ENCODE assay signal across 3 cellular contexts in genomic region chr18:12862467-12862866, GRCh38.
TF ChIP-seq lines count a peak whose summit lies in the region.

No MANE protein-coding gene starts in this region.

TF ChIP-seq in A549, 52 proteins besides CTCF, POLR2A, EP300 and RAD21:
- no peak for TF ChIP-seq HOXB5 (CRISPR knock-in tag; IDR thresholded peaks at IDR 0.05)
- TF ChIP-seq TFCP2L1 (CRISPR knock-in tag; IDR thresholded peaks at IDR 0.05) = no peak
- no peak for TF ChIP-seq ZSCAN20 (CRISPR knock-in tag; IDR thresholded peaks at IDR 0.05)
- no peak for TF ChIP-seq POLR2AphosphoS2 (conservative IDR thresholded peaks at IDR 0.05; ENCODE audit: low read length)
- no peak for TF ChIP-seq RFX5 (IDR thresholded peaks at IDR 0.05)
- TF ChIP-seq FOSL2 (IDR thresholded peaks at IDR 0.05) = no peak
- no peak for TF ChIP-seq FOSL2 (CRISPR knock-in tag; IDR thresholded peaks at IDR 0.05)
- TF ChIP-seq GATA3 (IDR thresholded peaks at IDR 0.05; ENCODE audit: borderline replicate concordance) = no peak
- TF ChIP-seq CHD2 (IDR thresholded peaks at IDR 0.05; ENCODE audit: low read length, partially characterized antibody) = no peak
- TF ChIP-seq EHMT2 (IDR thresholded peaks at IDR 0.05; ENCODE audit: low read depth) = no peak
- TF ChIP-seq ATOH8 (CRISPR knock-in tag; IDR thresholded peaks at IDR 0.05; ENCODE audit: low read depth) = no peak
- TF ChIP-seq MAZ (IDR thresholded peaks at IDR 0.05; ENCODE audit: borderline replicate concordance, low read depth, low read length) = no peak
- no peak for TF ChIP-seq ZNF302 (CRISPR knock-in tag; IDR thresholded peaks at IDR 0.05)
- TF ChIP-seq CBX8 (IDR thresholded peaks at IDR 0.05) = no peak
- TF ChIP-seq ZFP36 (IDR thresholded peaks at IDR 0.05; ENCODE audit: borderline replicate concordance, partially characterized antibody) = no peak
- no peak for TF ChIP-seq TP53 (CRISPR knock-in tag; IDR thresholded peaks at IDR 0.05)
- no peak for TF ChIP-seq RCOR1 (IDR thresholded peaks at IDR 0.05; ENCODE audit: low read depth, low read length)
- TF ChIP-seq NR3C1 (IDR thresholded peaks at IDR 0.05) = no peak
- no peak for TF ChIP-seq NFE2L2 (conservative IDR thresholded peaks at IDR 0.05; ENCODE audit: low read length)

TF ChIP-seq in HEK293, 187 proteins besides CTCF, POLR2A, EP300 and RAD21:
- TF ChIP-seq ZNF175 (tag by site-specific recombination; IDR thresholded peaks at IDR 0.05) (no peak), ZNF707 (tag by site-specific recombination; IDR thresholded peaks at IDR 0.05) (no peak), ZNF133 (tag by site-specific recombination; IDR thresholded peaks at IDR 0.05) (no peak), OVOL3 (tag by site-specific recombination; IDR thresholded peaks at IDR 0.05) (no peak), ZNF626 (tag by site-specific recombination; IDR thresholded peaks at IDR 0.05) (no peak), ZNF335 (tag by site-specific recombination; conservative IDR thresholded peaks at IDR 0.05) (peak; percentile 51), ZNF449 (tag by site-specific recombination; IDR thresholded peaks at IDR 0.05) (peak; percentile 58; the same call in 1 of the 2 replicates), OSR2 (tag by site-specific recombination; IDR thresholded peaks at IDR 0.05) (no peak), PBX3 (CRISPR knock-in tag; IDR thresholded peaks at IDR 0.05) (no peak), ZNF843 (tag by site-specific recombination; IDR thresholded peaks at IDR 0.05) (no peak)

TF ChIP-seq in GM12878, 131 proteins besides CTCF, POLR2A, EP300 and RAD21:
- no peak for TF ChIP-seq RUNX3 (IDR thresholded peaks at IDR 0.05; ENCODE audit: low read length)
- TF ChIP-seq ETV6 (conservative IDR thresholded peaks at IDR 0.05 in 1 of 2, IDR thresholded peaks at IDR 0.05 in 1 of 2; ENCODE audit: borderline replicate concordance in 1 of 2, low read depth in 1 of 2) = no peak
- TF ChIP-seq NR2C2 (IDR thresholded peaks at IDR 0.05; ENCODE audit: borderline replicate concordance, control insufficient read depth, insufficient read length, low read depth) = no peak
- TF ChIP-seq JUNB (IDR thresholded peaks at IDR 0.05) = no peak
- TF ChIP-seq KDM1A (IDR thresholded peaks at IDR 0.05; ENCODE audit: borderline replicate concordance) = no peak
- no peak for TF ChIP-seq CREB1 (IDR thresholded peaks at IDR 0.05; ENCODE audit: low read depth)
- TF ChIP-seq BMI1 (IDR thresholded peaks at IDR 0.05; ENCODE audit: borderline replicate concordance) = no peak
- TF ChIP-seq NRF1 (conservative IDR thresholded peaks at IDR 0.05; ENCODE audit: low read depth, low read length) = no peak
- no peak for TF ChIP-seq CHD4 (IDR thresholded peaks at IDR 0.05)
- TF ChIP-seq SIX5 (IDR thresholded peaks at IDR 0.05; ENCODE audit: low read depth, low read length, severe bottlenecking) = no peak
- TF ChIP-seq ZNF207 (IDR thresholded peaks at IDR 0.05; ENCODE audit: borderline replicate concordance) = no peak
- TF ChIP-seq STAT1 (conservative IDR thresholded peaks at IDR 0.05) = no peak
TF ChIP-seq in GM12878: peak in this region for 0.
